5 cellular contexts compared by ENCODE assay signal in genomic region chr20:36675545-36675944, GRCh38. TPM values are rescaled to one million over a fixed set of nuclear protein-coding genes. Genes with fewer than 3 reads are reported as not detected.
"Had no signal": no experiment of that assay in that cellular context is flagged by ENCODE, and none has a peak within 500 bp of the region (broad histone marks: within the 10 kb centered on the region; RNA-seq: fewer than 3 reads in every experiment).

No MANE protein-coding gene starts in this region.

RNA-seq across cellular contexts. Expression of gene SLA2, which starts 29.5 kb away (rescaled TPM):
- total RNA-seq: GM23338, H1, HFFc6, HT1080, IMR-90 had no signal
